12 cellular contexts compared by ENCODE assay signal in the genomic region with DNA sequence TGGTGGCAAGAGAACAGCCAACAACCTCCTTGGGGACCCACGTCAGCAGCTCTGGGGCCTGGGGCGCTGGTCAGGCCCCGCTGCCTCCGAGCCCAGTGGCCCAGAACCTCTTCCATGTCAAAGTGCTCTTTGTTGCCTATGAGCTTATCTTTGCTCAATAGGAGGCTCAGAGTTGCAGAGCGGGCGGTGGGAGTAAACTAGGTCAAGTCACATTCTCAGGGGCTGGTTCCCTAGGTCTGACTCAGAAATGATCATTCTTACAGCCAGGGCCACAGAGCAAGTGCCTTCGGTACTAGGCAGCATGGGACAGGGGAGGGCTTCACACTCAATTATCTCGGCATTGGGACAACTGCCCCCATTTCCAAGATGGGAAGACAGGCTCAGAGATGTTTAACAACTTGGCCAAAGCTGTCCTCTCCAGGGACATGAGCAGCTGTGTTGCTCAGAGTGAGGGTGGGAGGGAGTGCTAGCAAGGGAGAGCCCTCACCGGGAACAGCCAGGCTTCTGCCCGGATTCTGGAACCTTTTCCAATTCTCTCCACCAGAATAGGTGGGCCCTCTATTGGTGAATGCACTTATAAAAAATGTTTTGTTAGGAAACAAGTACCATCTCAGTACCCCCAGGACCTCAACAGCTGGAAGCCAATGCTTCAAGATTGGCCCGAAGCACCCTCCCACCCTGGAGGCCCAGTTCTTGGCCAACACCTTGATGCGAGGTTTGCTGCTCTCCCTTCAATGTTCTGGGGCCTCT. TPM values are rescaled to one million over a fixed set of nuclear protein-coding genes. Genes with fewer than 3 reads are reported as not detected.
DNase-seq lines count a peak whose midpoint lies in the region; ATAC-seq, FAIRE-seq and TF ChIP-seq lines count a peak whose summit lies in the region.
"Had no signal": no experiment of that assay in that cellular context is flagged by ENCODE, and none has a peak within 500 bp of the region (broad histone marks: within the 10 kb centered on the region; RNA-seq: fewer than 3 reads in every experiment).

No MANE protein-coding gene starts in this region.

- peak; percentile 63 for FAIRE-seq in GM18507 (lab: Jason Lieb, UNC)

- H3K79me2 ChIP-seq in OCI-LY7 (ENCODE audit: insufficient read depth, low read depth, low read length): no peaks in the 10 kb centered on the region

- peak in 6 of 8 donors; percentile 7 to 60 (median 25) for ATAC-seq in heart right ventricle
- peak; percentile 82 for ATAC-seq in stimulated activated memory B cell treated with anti-CD40 and anti-IgM and Interleukin-4, amounts not matched to agents 10 μg/mL and 1 μg/mL and 100 μg/mL, for 72 hours
- no peak for ATAC-seq in activated CD4-positive, alpha-beta T cell treated with anti-CD3 and anti-CD28 coated beads for 36 hours

- intact Hi-C loops in OCI-LY7 (cut with micrococcal nuclease; ENCODE audit: unreplicated experiment): no loop called here
- intact Hi-C loops in heart right ventricle (cut with DNase I): no loop called here
- intact Hi-C loops in activated CD4-positive, alpha-beta T cell treated with anti-CD3 and anti-CD28 coated beads for 36 hours (cut with DNase I, micrococcal nuclease): no loop called here

- CTCF ChIA-PET in OCI-LY7 (lab: Charles Lee; ENCODE audit: unreplicated experiment): no interaction called here
- CTCF ChIA-PET in activated CD4-positive, alpha-beta memory T cell treated with anti-CD3 and anti-CD28 coated beads, Interleukin-2, amount 10 ng/mL, durations not matched to agents 7 days and 5 days (lab: Charles Lee): interaction anchor here (1.1 to 1.5 kb wide), 2 partner anchors 9 to 53 kb away, joined by 3 to 6 read pairs; no protein-coding TSS in a partner anchor
- CTCF ChIA-PET in activated CD4-positive, alpha-beta T cell treated with anti-CD3 and anti-CD28 coated beads for 36 hours (lab: Charles Lee): interaction anchor here (0.6 to 1.4 kb wide), 6 partner anchors 9 to 91 kb away, joined by 3 to 8 read pairs (median 3); no protein-coding TSS in a partner anchor

- no peak overlapping the region for H3K4me3 Mint-ChIP-seq in stimulated activated memory B cell treated with anti-CD40 and anti-IgM and Interleukin-4, amounts not matched to agents 10 μg/mL and 1 μg/mL and 100 μg/mL, for 72 hours
- no peak overlapping the region for H3K4me3 Mint-ChIP-seq in activated CD4-positive, alpha-beta memory T cell treated with anti-CD3 and anti-CD28 coated beads, Interleukin-2, amount 10 ng/mL, durations not matched to agents 7 days and 5 days
- no peak overlapping the region for H3K4me3 Mint-ChIP-seq in activated CD4-positive, alpha-beta T cell treated with anti-CD3 and anti-CD28 coated beads for 36 hours
- H3K4me3 Mint-ChIP-seq: central memory CD8-positive, alpha-beta T cell had no signal

- H3K36me3 Mint-ChIP-seq in stimulated activated memory B cell treated with anti-CD40 and anti-IgM and Interleukin-4, amounts not matched to agents 10 μg/mL and 1 μg/mL and 100 μg/mL, for 72 hours: peaks cover 5% of the 10 kb centered on the region
- no peaks in the 10 kb centered on the region for H3K36me3 Mint-ChIP-seq in activated CD4-positive, alpha-beta memory T cell treated with anti-CD3 and anti-CD28 coated beads, Interleukin-2, amount 10 ng/mL, durations not matched to agents 7 days and 5 days (ENCODE audit: low read depth)
- no peaks in the 10 kb centered on the region for H3K36me3 Mint-ChIP-seq in activated CD4-positive, alpha-beta T cell treated with anti-CD3 and anti-CD28 coated beads for 36 hours (ENCODE audit: low read depth)

- WGBS in heart right ventricle, 2 donors: 60 to 71% methylated on average over 12 of the region's 12 CpGs

- H3K9me3 ChIP-seq in OCI-LY7 (ENCODE audit: low read length) (no peaks in the 10 kb centered on the region), heart right ventricle (no peaks in the 10 kb centered on the region)
- H3K9me3 ChIP-seq: stomach had no signal

- no peak overlapping the region for H3K27ac ChIP-seq in OCI-LY7 (ENCODE audit: low read depth, low read length, poor library complexity, severe bottlenecking)
- peak overlapping the region in 8 of 10 donors; percentile 10 to 58 (median 32) for H3K27ac ChIP-seq in heart right ventricle

- no peaks in the 10 kb centered on the region for H3K9me3 Mint-ChIP-seq in stimulated activated memory B cell treated with anti-CD40 and anti-IgM and Interleukin-4, amounts not matched to agents 10 μg/mL and 1 μg/mL and 100 μg/mL, for 72 hours
- no peaks in the 10 kb centered on the region for H3K9me3 Mint-ChIP-seq in activated CD4-positive, alpha-beta memory T cell treated with anti-CD3 and anti-CD28 coated beads, Interleukin-2, amount 10 ng/mL, durations not matched to agents 7 days and 5 days
- H3K9me3 Mint-ChIP-seq in activated CD4-positive, alpha-beta T cell treated with anti-CD3 and anti-CD28 coated beads for 36 hours (ENCODE audit: low read depth): no peaks in the 10 kb centered on the region
- H3K9me3 Mint-ChIP-seq: central memory CD8-positive, alpha-beta T cell had no signal

- POLR2A ChIA-PET in OCI-LY7 (lab: Charles Lee): interaction anchor here (1.4 kb wide), 1 partner anchor 9 kb away, joined by 4 read pairs; no protein-coding TSS in a partner anchor
- POLR2A ChIA-PET in activated CD4-positive, alpha-beta memory T cell treated with anti-CD3 and anti-CD28 coated beads, Interleukin-2, amount 10 ng/mL, durations not matched to agents 7 days and 5 days (lab: Charles Lee): interaction anchor here (0.7 to 1.1 kb wide), 2 partner anchors 8 to 81 kb away, joined by 3 read pairs; a partner anchor contains a TSS
- POLR2A ChIA-PET in activated CD4-positive, alpha-beta T cell treated with anti-CD3 and anti-CD28 coated beads for 36 hours (lab: Charles Lee): no interaction called here

- no peaks in the 10 kb centered on the region for H4K20me1 ChIP-seq in OCI-LY7 (ENCODE audit: insufficient read depth, low read length)

- H3K4me1 ChIP-seq in OCI-LY7 (ENCODE audit: insufficient read depth, low read length, poor library complexity, severe bottlenecking) (peaks cover 20% of the 10 kb centered on the region), heart right ventricle (peaks cover 11 to 67% (median 38%) of the 10 kb centered on the region in 9 donors)

- H3K27ac Mint-ChIP-seq in stimulated activated memory B cell treated with anti-CD40 and anti-IgM and Interleukin-4, amounts not matched to agents 10 μg/mL and 1 μg/mL and 100 μg/mL, for 72 hours: peak overlapping the region; percentile 83
- no peak overlapping the region for H3K27ac Mint-ChIP-seq in activated CD4-positive, alpha-beta memory T cell treated with anti-CD3 and anti-CD28 coated beads, Interleukin-2, amount 10 ng/mL, durations not matched to agents 7 days and 5 days
- H3K27ac Mint-ChIP-seq in activated CD4-positive, alpha-beta T cell treated with anti-CD3 and anti-CD28 coated beads for 36 hours: no peak overlapping the region

- BruUV-seq in OCI-LY7 (replicated peaks; lab: Mats Ljungman, UMichigan): no TSS peak

- peaks cover 69% of the 10 kb centered on the region for H3K4me1 Mint-ChIP-seq in stimulated activated memory B cell treated with anti-CD40 and anti-IgM and Interleukin-4, amounts not matched to agents 10 μg/mL and 1 μg/mL and 100 μg/mL, for 72 hours
- no peaks in the 10 kb centered on the region for H3K4me1 Mint-ChIP-seq in activated CD4-positive, alpha-beta memory T cell treated with anti-CD3 and anti-CD28 coated beads, Interleukin-2, amount 10 ng/mL, durations not matched to agents 7 days and 5 days
- H3K4me1 Mint-ChIP-seq in activated CD4-positive, alpha-beta T cell treated with anti-CD3 and anti-CD28 coated beads for 36 hours: peaks cover 3% of the 10 kb centered on the region
- H3K4me1 Mint-ChIP-seq: central memory CD8-positive, alpha-beta T cell had no signal

- no peak overlapping the region for H2AFZ ChIP-seq in OCI-LY7 (ENCODE audit: low read length)

- H3K4me3 ChIP-seq in OCI-LY7 (ENCODE audit: low read depth, low read length, poor library complexity, severe bottlenecking): no peak overlapping the region
- H3K4me3 ChIP-seq in heart right ventricle: no peak overlapping the region
- H3K4me3 ChIP-seq: stomach had no signal

- H3K27me3 Mint-ChIP-seq in stimulated activated memory B cell treated with anti-CD40 and anti-IgM and Interleukin-4, amounts not matched to agents 10 μg/mL and 1 μg/mL and 100 μg/mL, for 72 hours: no peaks in the 10 kb centered on the region
- no peaks in the 10 kb centered on the region for H3K27me3 Mint-ChIP-seq in activated CD4-positive, alpha-beta memory T cell treated with anti-CD3 and anti-CD28 coated beads, Interleukin-2, amount 10 ng/mL, durations not matched to agents 7 days and 5 days
- no peaks in the 10 kb centered on the region for H3K27me3 Mint-ChIP-seq in activated CD4-positive, alpha-beta T cell treated with anti-CD3 and anti-CD28 coated beads for 36 hours
- H3K27me3 Mint-ChIP-seq: central memory CD8-positive, alpha-beta T cell had no signal

- no peak for DNase-seq in GM18507 (ENCODE audit: extremely low spot score, insufficient read length, low read depth)
- DNase-seq in OCI-LY7 (ENCODE audit: low spot score): peak; percentile 26
- DNase-seq in heart right ventricle: peak in 1 of 2 donors; percentile 60
- DNase-seq in cerebellar cortex (ENCODE audit: low spot score): no peak
- no peak for DNase-seq in activated CD4-positive, alpha-beta memory T cell treated with anti-CD3 and anti-CD28 coated beads, Interleukin-2, amount 10 ng/mL, durations not matched to agents 7 days and 5 days
- no peak for DNase-seq in hepatic stellate cell (ENCODE audit: low spot score)
- no peak for DNase-seq in activated CD4-positive, alpha-beta T cell treated with anti-CD3 and anti-CD28 coated beads for 36 hours
- DNase-seq: stomach, SW 1271 had no signal

- H3K36me3 ChIP-seq in OCI-LY7 (ENCODE audit: insufficient read depth, low read length): no peaks in the 10 kb centered on the region
- H3K36me3 ChIP-seq in heart right ventricle: peaks cover 0 to 34% (median 0%) of the 10 kb centered on the region in 9 donors

- no peaks in the 10 kb centered on the region for H3K27me3 ChIP-seq in heart right ventricle
- H3K27me3 ChIP-seq: stomach had no signal

- H3K4me2 ChIP-seq in OCI-LY7 (ENCODE audit: low read length): no peak overlapping the region

- TF ChIP-seq CTCF in OCI-LY7 (conservative IDR thresholded peaks at IDR 0.05; ENCODE audit: low read length): no peak
- no peak for TF ChIP-seq CTCF in heart right ventricle (IDR thresholded peaks at IDR 0.05)

- H3K9me2 ChIP-seq in OCI-LY7 (ENCODE audit: insufficient read depth, low read length): no peaks in the 10 kb centered on the region

RNA-seq across cellular contexts. Expression of a gene that starts 11.9 kb away (rescaled TPM):
- total RNA-seq in OCI-LY7 (2014; rRNA removed; shearing (Covaris generic)): 34.8 and 37.4 TPM in 2 replicates
- total RNA-seq in OCI-LY7 (2022): 14.6 and 18.1 TPM in 2 replicates
- total RNA-seq in heart right ventricle: 10 to 100 TPM; 11.0 to 25.3 (median 21.7) TPM
- polyA plus RNA-seq in heart right ventricle: 10 to 100 TPM; 36.7 to 70.7 TPM
- total RNA-seq in activated CD4-positive, alpha-beta memory T cell treated with anti-CD3 and anti-CD28 coated beads, Interleukin-2, amount 10 ng/mL, durations not matched to agents 7 days and 5 days: 1 to 10 TPM; 8.2 to 8.9 TPM
- 1 to 10 TPM; 5.4 to 5.8 TPM for total RNA-seq in activated CD4-positive, alpha-beta T cell treated with anti-CD3 and anti-CD28 coated beads for 36 hours

RNA-seq across cellular contexts. Expression of a gene that starts 28.8 kb away (rescaled TPM):
- 0.44 TPM in 1 of 2 replicates, not detected in the other for total RNA-seq in OCI-LY7 (2014; rRNA removed; shearing (Covaris generic))
- total RNA-seq in OCI-LY7 (2022) (not detected in 2 replicates), heart right ventricle (not detected)
- polyA plus RNA-seq in heart right ventricle: not detected
- not detected for total RNA-seq in activated CD4-positive, alpha-beta memory T cell treated with anti-CD3 and anti-CD28 coated beads, Interleukin-2, amount 10 ng/mL, durations not matched to agents 7 days and 5 days
- total RNA-seq in activated CD4-positive, alpha-beta T cell treated with anti-CD3 and anti-CD28 coated beads for 36 hours: not detected
- total RNA-seq: M059J had no signal
- polyA plus RNA-seq: stomach had no signal

RNA-seq across cellular contexts. Expression of a gene that starts 55.4 kb away (rescaled TPM):
- 59.9 and 69.2 TPM in 2 replicates for total RNA-seq in OCI-LY7 (2014; rRNA removed; shearing (Covaris generic))
- total RNA-seq in OCI-LY7 (2022) (137 and 140 TPM in 2 replicates), heart right ventricle (10 to 100 TPM; 37.4 to 58.3 (median 48.6) TPM)
- polyA plus RNA-seq in heart right ventricle: 10 to 100 TPM; 17.6 to 18.4 TPM
- total RNA-seq in activated CD4-positive, alpha-beta memory T cell treated with anti-CD3 and anti-CD28 coated beads, Interleukin-2, amount 10 ng/mL, durations not matched to agents 7 days and 5 days: 10 to 100 TPM; 94.0 to 95.6 TPM
- total RNA-seq in activated CD4-positive, alpha-beta T cell treated with anti-CD3 and anti-CD28 coated beads for 36 hours: 100 to 1,000 TPM in 1 of 2 experiments, 10 to 100 TPM in 1; 99.7 to 104 TPM
